Comparison of ENCODE assay signal across 8 cellular contexts in genomic region chr17:39591958-39592954, GRCh38. TPM values are rescaled to one million over a fixed set of nuclear protein-coding genes. Genes with fewer than 3 reads are reported as not detected.
DNase-seq lines count a peak whose midpoint lies in the region; ATAC-seq and TF ChIP-seq lines count a peak whose summit lies in the region.

No MANE protein-coding gene starts in this region.

- H3K4me3 ChIP-seq in neural progenitor cell: no peak overlapping the region
- no peak overlapping the region for H3K4me3 ChIP-seq in CD8-positive, alpha-beta memory T cell (ENCODE audit: low read length)

- H2AFZ ChIP-seq in neural progenitor cell (replicated peaks): no peak overlapping the region

- H3K27me3 ChIP-seq in neural progenitor cell: peaks cover 100% of the 10 kb centered on the region
- H3K27me3 ChIP-seq in CD8-positive, alpha-beta memory T cell (ENCODE audit: insufficient read depth, low read length, poor library complexity, severe bottlenecking): peaks cover 37% of the 10 kb centered on the region

- H3K27ac Mint-ChIP-seq in chondrocyte (ENCODE audit: unreplicated experiment): no peak overlapping the region
- no peak overlapping the region for H3K27ac Mint-ChIP-seq in neural progenitor cell
- no peak overlapping the region for H3K27ac Mint-ChIP-seq in CD8-positive, alpha-beta memory T cell

- H3K4me3 Mint-ChIP-seq in chondrocyte (ENCODE audit: unreplicated experiment) (no peak overlapping the region), neural progenitor cell (no peak overlapping the region)
- H3K4me3 Mint-ChIP-seq in CD8-positive, alpha-beta memory T cell: no peak overlapping the region

- no peak overlapping the region for H3K27ac ChIP-seq in neural progenitor cell
- H3K27ac ChIP-seq in CD8-positive, alpha-beta memory T cell (ENCODE audit: low read depth, low read length): no peak overlapping the region

- no peaks in the 10 kb centered on the region for H3K79me2 ChIP-seq in neural progenitor cell (ENCODE audit: low read depth)

- H3K27me3 Mint-ChIP-seq in chondrocyte (ENCODE audit: low read depth) (peaks cover 72% of the 10 kb centered on the region), neural progenitor cell (ENCODE audit: insufficient read depth, low read depth) (peaks cover 65% of the 10 kb centered on the region)
- H3K27me3 Mint-ChIP-seq in CD8-positive, alpha-beta memory T cell: peaks cover 60 to 82% of the 10 kb centered on the region in 2 donors

- no peak overlapping the region for H3K4me2 ChIP-seq in neural progenitor cell

- no peaks in the 10 kb centered on the region for H3K9me3 ChIP-seq in neural progenitor cell (ENCODE audit: low read depth)
- H3K9me3 ChIP-seq in CD8-positive, alpha-beta memory T cell (ENCODE audit: low read length): no peaks in the 10 kb centered on the region

- no peaks in the 10 kb centered on the region for H3K9me3 Mint-ChIP-seq in chondrocyte (ENCODE audit: low read depth)
- H3K9me3 Mint-ChIP-seq in neural progenitor cell: peaks cover 3% of the 10 kb centered on the region
- peaks cover 0 to 4% (median 0%) of the 10 kb centered on the region in 5 donors for H3K9me3 Mint-ChIP-seq in CD8-positive, alpha-beta memory T cell

- H3K9ac ChIP-seq in neural progenitor cell: no peak overlapping the region

- CTCF ChIA-PET in CD8-positive, alpha-beta memory T cell (lab: Charles Lee): no interaction called here

- POLR2A ChIA-PET in CD8-positive, alpha-beta memory T cell (lab: Charles Lee): no interaction called here

- DNase-seq in NCI-H1417 (lab: John Stamatoyannopoulos, UW) (peak in 2 of 3 experiments; percentile 20 to 40), NCI-H1417 treated with DMSO at 0.1 percent for 48 hours (lab: John Stamatoyannopoulos, UW) (no peak), NCI-H2171 (lab: John Stamatoyannopoulos, UW) (peak; percentile 57), chondrocyte (ENCODE audit: low spot score) (peak; percentile 76), neural progenitor cell (ENCODE audit: low spot score) (peak; percentile 92)
- DNase-seq in CD8-positive, alpha-beta memory T cell: no peak

- ATAC-seq in GM18519 (IDR thresholded peaks at IDR 0.05; ENCODE audit: low FRiP score, unreplicated experiment) (no peak), GM21423 (IDR thresholded peaks at IDR 0.05; ENCODE audit: unreplicated experiment) (no peak)

- no peaks in the 10 kb centered on the region for H3K4me1 ChIP-seq in neural progenitor cell
- H3K4me1 ChIP-seq in CD8-positive, alpha-beta memory T cell (ENCODE audit: insufficient read depth, low read length): no peaks in the 10 kb centered on the region

- H4K20me1 ChIP-seq in neural progenitor cell (ENCODE audit: low read depth): peaks cover 51% of the 10 kb centered on the region

- H3K4me1 Mint-ChIP-seq in chondrocyte (ENCODE audit: low read depth) (peaks cover 3% of the 10 kb centered on the region), neural progenitor cell (no peaks in the 10 kb centered on the region)
- H3K4me1 Mint-ChIP-seq in CD8-positive, alpha-beta memory T cell: peaks cover 0 to 12% (median 8%) of the 10 kb centered on the region in 3 donors

- H3K36me3 ChIP-seq in neural progenitor cell: no peaks in the 10 kb centered on the region
- H3K36me3 ChIP-seq in CD8-positive, alpha-beta memory T cell (ENCODE audit: insufficient read depth, low read length): no peaks in the 10 kb centered on the region

- H3K36me3 Mint-ChIP-seq in chondrocyte (ENCODE audit: low read depth): peaks cover 6% of the 10 kb centered on the region
- H3K36me3 Mint-ChIP-seq in neural progenitor cell: no peaks in the 10 kb centered on the region
- H3K36me3 Mint-ChIP-seq in CD8-positive, alpha-beta memory T cell: peaks cover 0 to 18% (median 2%) of the 10 kb centered on the region in 3 donors

- no peaks in the 10 kb centered on the region for H3F3A ChIP-seq in neural progenitor cell (ENCODE audit: low read depth)

- no peak for TF ChIP-seq CTCF in chondrocyte (IDR thresholded peaks at IDR 0.05)
- no peak for TF ChIP-seq CTCF in neural progenitor cell (IDR thresholded peaks at IDR 0.05)

RNA-seq across cellular contexts. Expression of gene NEUROD2, which starts 15.5 kb away (rescaled TPM):
- not detected in 3 replicates for total RNA-seq in chondrocyte
- total RNA-seq in neural progenitor cell (ENCODE audit: low replicate concordance): not detected in 2 replicates
- total RNA-seq in CD8-positive, alpha-beta memory T cell: not detected
- polyA plus RNA-seq in CD8-positive, alpha-beta memory T cell: not detected

RNA-seq across cellular contexts. Expression of gene PPP1R1B, which starts 34.5 kb away (rescaled TPM):
- total RNA-seq in chondrocyte (0.12 to 0.75 TPM in 2 of 3 replicates, not detected in the other), neural progenitor cell (ENCODE audit: low replicate concordance) (0.90 TPM in 1 of 2 replicates, not detected in the other)
- not detected for total RNA-seq in CD8-positive, alpha-beta memory T cell
- not detected for polyA plus RNA-seq in CD8-positive, alpha-beta memory T cell

RNA-seq across cellular contexts. Expression of gene STARD3, which starts 44.7 kb away (rescaled TPM):
- total RNA-seq in chondrocyte: 39.8 to 49.6 TPM (median 42.3 TPM) in 3 replicates
- 21.5 and 54.9 TPM in 2 replicates for total RNA-seq in neural progenitor cell (ENCODE audit: low replicate concordance)
- total RNA-seq in CD8-positive, alpha-beta memory T cell: 10 to 100 TPM; 71.4 to 74.1 TPM
- polyA plus RNA-seq in CD8-positive, alpha-beta memory T cell: 44.5 TPM

Comparison
In these comparisons a context has a peak if more than half of its experiments do, and no peak if none do; other contexts are left out.
1. DNase-seq: peak in NCI-H1417 (2 of 3), NCI-H2171 (single experiment), chondrocyte (single experiment) and neural progenitor cell (single experiment); none in NCI-H1417 treated with DMSO at 0.1 percent for 48 hours (single experiment) and CD8-positive, alpha-beta memory T cell (0 of 5).